ENCODE assay signal across 13 cellular contexts in the genomic region with DNA sequence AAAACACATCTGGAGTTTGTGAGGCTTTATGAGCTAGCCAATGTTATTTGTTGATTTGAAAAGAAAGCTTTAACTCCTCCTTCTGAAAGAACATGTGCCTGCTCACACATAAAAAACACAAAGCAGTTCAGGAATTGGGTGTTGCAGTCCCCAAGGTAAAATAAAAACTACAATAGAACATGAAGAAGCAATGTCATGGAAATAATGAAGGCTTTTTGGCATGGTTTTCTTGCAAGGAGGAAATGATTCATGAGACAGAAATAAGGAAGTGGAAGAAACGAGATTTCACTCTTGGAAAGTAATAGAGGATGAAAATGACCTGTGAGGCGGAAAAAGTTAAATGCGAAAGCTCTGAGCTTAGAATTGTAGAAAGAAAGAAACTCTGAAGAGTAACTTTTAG.
DNase-seq lines count a peak whose midpoint lies in the region; ATAC-seq lines count a peak whose summit lies in the region.
"Had no signal": no experiment of that assay in that cellular context is flagged by ENCODE, and none has a peak within 500 bp of the region (broad histone marks: within the 10 kb centered on the region; RNA-seq: fewer than 3 reads in every experiment).

No MANE protein-coding gene starts in this region.

- H3K4me1 Mint-ChIP-seq in naive thymus-derived CD8-positive, alpha-beta T cell, result peaks cover 0 to 3% (median 0%) of the 10 kb centered on the region in 4 donors

- no peak overlapping the region for H3K4me3 ChIP-seq in SJCRH30
- H3K4me3 ChIP-seq: Peyer's patch had no signal

- H3K27ac ChIP-seq in SJCRH30, result peak overlapping the region; percentile 93
- H3K27ac ChIP-seq: Peyer's patch had no signal

- H3K27me3 ChIP-seq in SJCRH30, result no peaks in the 10 kb centered on the region
- H3K27me3 ChIP-seq: Peyer's patch had no signal

- DNase-seq in HCEC 1CT, result peak; percentile 41
- no peak for DNase-seq in SJCRH30
- DNase-seq in fibroblast of gingiva (ENCODE audit: low read depth), result peak; percentile 64
- DNase-seq in renal cortical epithelial cell (ENCODE audit: low read depth), result peak; percentile 89
- no peak for DNase-seq in stimulated activated CD4-positive, alpha-beta T cell treated with anti-CD3 and anti-CD28 coated beads, Interleukin-2, amount 100 ng/mL, for 48 hours
- no peak for DNase-seq in ACHN
- no peak for DNase-seq in naive thymus-derived CD8-positive, alpha-beta T cell
- DNase-seq: activated CD8-positive, alpha-beta T cell treated with anti-CD3 and anti-CD28 coated beads for 36 hours; DMS 273 treated with DMSO at 0.1 percent for 48 hours; NCI-H1930; Peyer's patch; substantia nigra had no signal

- no peaks in the 10 kb centered on the region for H3K36me3 ChIP-seq in SJCRH30
- H3K36me3 ChIP-seq: Peyer's patch had no signal

- in situ Hi-C loops in ACHN (cut with HindIII; ENCODE audit: low pct_ligation_motif_present, low pct_unique_long_range_greater_than_20kb, low sequenced_read_pairs), result no loop called here

- POLR2A ChIA-PET in naive thymus-derived CD8-positive, alpha-beta T cell (lab: Charles Lee), result no interaction called here

- peaks cover 27% of the 10 kb centered on the region for H3K4me1 ChIP-seq in SJCRH30
- H3K4me1 ChIP-seq: Peyer's patch had no signal

- H3K36me3 Mint-ChIP-seq in naive thymus-derived CD8-positive, alpha-beta T cell, result peaks cover 0 to 24% (median 12%) of the 10 kb centered on the region in 3 donors

- H3K27me3 Mint-ChIP-seq in naive thymus-derived CD8-positive, alpha-beta T cell, result peaks cover 0 to 2% (median 0%) of the 10 kb centered on the region in 5 donors
- H3K27me3 Mint-ChIP-seq: activated CD8-positive, alpha-beta T cell treated with anti-CD3 and anti-CD28 coated beads for 36 hours had no signal

- H3K9me3 Mint-ChIP-seq in naive thymus-derived CD8-positive, alpha-beta T cell, result peaks cover 16 to 39% (median 29%) of the 10 kb centered on the region in 9 donors

- peaks cover 21% of the 10 kb centered on the region for H3K9me3 ChIP-seq in SJCRH30 (replicated peaks)
- H3K9me3 ChIP-seq: Peyer's patch had no signal

- no peak overlapping the region for H3K4me3 Mint-ChIP-seq in naive thymus-derived CD8-positive, alpha-beta T cell
- H3K4me3 Mint-ChIP-seq: activated CD8-positive, alpha-beta T cell treated with anti-CD3 and anti-CD28 coated beads for 36 hours had no signal

- ATAC-seq in naive thymus-derived CD8-positive, alpha-beta T cell, result no peak
- no peak for ATAC-seq in GM21723 (IDR thresholded peaks at IDR 0.05; ENCODE audit: unreplicated experiment)
- ATAC-seq: activated CD8-positive, alpha-beta T cell treated with anti-CD3 and anti-CD28 coated beads for 36 hours had no signal

- H3K27ac Mint-ChIP-seq in naive thymus-derived CD8-positive, alpha-beta T cell, result no peak overlapping the region
- H3K27ac Mint-ChIP-seq: activated CD8-positive, alpha-beta T cell treated with anti-CD3 and anti-CD28 coated beads for 36 hours had no signal

Comparison
In these comparisons a context has a peak if more than half of its experiments do, and no peak if none do; other contexts are left out.
1. DNase-seq: peak in HCEC 1CT (single experiment), fibroblast of gingiva (single experiment) and renal cortical epithelial cell (single experiment); none in SJCRH30 (0 of 2), stimulated activated CD4-positive, alpha-beta T cell treated with anti-CD3 and anti-CD28 coated beads, Interleukin-2, amount 100 ng/mL, for 48 hours (0 of 2), ACHN (single experiment) and naive thymus-derived CD8-positive, alpha-beta T cell (0 of 10).